29 cellular contexts compared by ENCODE assay signal in the genomic region with DNA sequence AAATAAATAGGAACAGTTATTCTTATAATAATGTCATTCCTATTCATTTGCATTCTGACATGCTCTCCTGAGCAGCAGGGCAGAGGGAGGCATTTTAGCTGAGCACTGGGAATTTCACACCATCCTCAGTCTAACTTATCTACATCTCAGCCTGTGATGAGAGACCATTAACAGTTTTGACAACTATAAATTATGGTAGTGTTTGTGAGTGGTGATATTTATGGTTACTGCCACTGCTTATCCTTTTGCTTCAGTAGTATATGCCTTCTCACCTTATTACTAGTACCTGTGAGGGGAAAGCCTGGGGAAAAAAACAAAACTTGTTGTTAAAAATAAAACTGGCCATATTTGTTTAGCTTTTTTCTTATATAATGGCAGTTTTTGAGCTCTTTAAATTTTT.
"Had no signal": no experiment of that assay in that cellular context is flagged by ENCODE, and none has a peak within 500 bp of the region (broad histone marks: within the 10 kb centered on the region; RNA-seq: fewer than 3 reads in every experiment).

No MANE protein-coding gene starts in this region.

- ATAC-seq: effector memory CD8-positive, alpha-beta T cell; esophagus mucosa; foreskin keratinocyte; gastrocnemius medialis; gastroesophageal sphincter; heart left ventricle; heart right ventricle had no signal

- H3K4me3 ChIP-seq: colonic mucosa, coronary artery, dorsolateral prefrontal cortex, esophagus muscularis mucosa, esophagus squamous epithelium, gastrocnemius medialis, gastroesophageal sphincter, heart left ventricle, heart right ventricle, hepatocyte had no signal

- H2AFZ ChIP-seq: hepatocyte had no signal

- H3K27ac ChIP-seq: colonic mucosa, coronary artery, dorsolateral prefrontal cortex, epithelial cell of prostate, esophagus muscularis mucosa, esophagus squamous epithelium, foreskin keratinocyte, gastrocnemius medialis, gastroesophageal sphincter, heart left ventricle, heart right ventricle, hepatocyte had no signal

- H3K4me1 ChIP-seq: colonic mucosa, esophagus muscularis mucosa, esophagus squamous epithelium, foreskin keratinocyte, gastrocnemius medialis, gastroesophageal sphincter had no signal

- H3K27ac Mint-ChIP-seq: dendritic cell treated with granulocyte-macrophage colony-stimulating factor and Interleukin-4, amounts not matched to agents 40 ng/mL and 50 ng/mL, for 4 days; effector memory CD8-positive, alpha-beta T cell; endodermal cell had no signal

- H3K79me2 ChIP-seq: hepatocyte had no signal

- H3K9me3 ChIP-seq: colonic mucosa, esophagus muscularis mucosa, esophagus squamous epithelium, gastrocnemius medialis, gastroesophageal sphincter, heart left ventricle, heart right ventricle had no signal

- H3K4me3 Mint-ChIP-seq: dendritic cell treated with granulocyte-macrophage colony-stimulating factor and Interleukin-4, amounts not matched to agents 40 ng/mL and 50 ng/mL, for 4 days; effector memory CD8-positive, alpha-beta T cell; endodermal cell had no signal

- DNase-seq: colonic mucosa; cortex of kidney; dermis blood vessel endothelial cell; dorsolateral prefrontal cortex; effector CD4-positive, alpha-beta T cell; effector CD8-positive, alpha-beta T cell; effector memory CD4-positive, alpha-beta T cell; effector memory CD8-positive, alpha-beta T cell; endodermal cell; erythroblast; esophagus squamous epithelium; foreskin fibroblast; foreskin keratinocyte; foreskin melanocyte; gastrocnemius medialis; glutamatergic neuron; head of caudate nucleus; heart left ventricle; heart right ventricle had no signal

- H3K36me3 ChIP-seq: colonic mucosa, esophagus muscularis mucosa, esophagus squamous epithelium, gastrocnemius medialis, gastroesophageal sphincter, heart left ventricle, heart right ventricle had no signal

- H3K9me3 Mint-ChIP-seq: dendritic cell treated with granulocyte-macrophage colony-stimulating factor and Interleukin-4, amounts not matched to agents 40 ng/mL and 50 ng/mL, for 4 days; effector memory CD8-positive, alpha-beta T cell; endodermal cell had no signal

- H3K4me2 ChIP-seq: hepatocyte had no signal

- FAIRE-seq: endometrium, endothelial cell of umbilical vein, frontal cortex had no signal

- H3K27me3 ChIP-seq: colonic mucosa, dorsolateral prefrontal cortex, esophagus squamous epithelium, gastrocnemius medialis had no signal
